17 cellular contexts compared by ENCODE assay signal in genomic region chr9:78438765-78439164, GRCh38.
DNase-seq lines count a peak whose midpoint lies in the region; TF ChIP-seq lines count a peak whose summit lies in the region.
"Had no signal": no experiment of that assay in that cellular context is flagged by ENCODE, and none has a peak within 500 bp of the region (broad histone marks: within the 10 kb centered on the region; RNA-seq: fewer than 3 reads in every experiment).

No MANE protein-coding gene starts in this region.

- no peak for DNase-seq in H9
- DNase-seq in WERI-Rb-1: no peak
- no peak for DNase-seq in retinal pigment epithelial cell (ENCODE audit: low read depth)
- no peak for DNase-seq in HPDE6-E6E7 (ENCODE audit: extremely low spot score)
- DNase-seq in LoVo (ENCODE audit: low spot score): no peak
- no peak for DNase-seq in esophagus squamous epithelium (lab: John Stamatoyannopoulos, UW)
- DNase-seq: GF-D8, NCI-H446 treated with DMSO at 0.1 percent for 48 hours had no signal

- no peak overlapping the region for H4K8ac ChIP-seq in H9 (replicated peaks; ENCODE audit: insufficient read length, low read depth, low read length)

- peaks cover 50 to 57% of the 10 kb centered on the region in 2 experiments for H3K4me1 Mint-ChIP-seq in H9
- H3K4me1 Mint-ChIP-seq: activated B cell treated with CpG ODN at 0.5 μM for 24 hours had no signal

- no peak overlapping the region for H3K4me2 ChIP-seq in H9 (ENCODE audit: insufficient read depth, insufficient read length, low read length)

- H3K56ac ChIP-seq in H9 (ENCODE audit: insufficient read length, low read depth, low read length): no peak overlapping the region

- H3K27me3 Mint-ChIP-seq in H9 (ENCODE audit: low read depth): no peaks in the 10 kb centered on the region

- H4K5ac ChIP-seq in H9 (ENCODE audit: insufficient read length, low read depth, low read length): no peak overlapping the region

- H3K4ac ChIP-seq in H9 (ENCODE audit: low read depth, low read length): no peak overlapping the region

- no peaks in the 10 kb centered on the region for H3K79me2 ChIP-seq in H9 (ENCODE audit: insufficient read depth, low read length)

- H4K20me1 ChIP-seq in H9 (ENCODE audit: control insufficient read depth, insufficient read depth, insufficient read length): no peaks in the 10 kb centered on the region

- no peak overlapping the region for H4K91ac ChIP-seq in H9 (ENCODE audit: insufficient read length, low read depth, low read length)

- no peaks in the 10 kb centered on the region for H3K23me2 ChIP-seq in H9 (ENCODE audit: insufficient read length, low read depth, low read length, poor library complexity, severe bottlenecking)

- no CpG with 5 or more reads among the region's 9 CpGs for WGBS in H9 (ENCODE audit: extremely low coverage, insufficient read length, low lambda C conversion rate)
- WGBS in esophagus squamous epithelium, 2 donors: 51 to 57% methylated on average over 8 to 9 of the region's 9 CpGs

- intact Hi-C loops in esophagus squamous epithelium (cut with DNase I): no loop called here

- no peak overlapping the region for H3K14ac ChIP-seq in H9 (ENCODE audit: insufficient read depth, low read length)

- no peak overlapping the region for H2BK15ac ChIP-seq in H9 (ENCODE audit: low read depth, low read length)

- H3K27me3 ChIP-seq in H9 (ENCODE audit: insufficient read depth, low read length): no peaks in the 10 kb centered on the region; the same call in 1 of the 2 replicates
- no peaks in the 10 kb centered on the region for H3K27me3 ChIP-seq in WERI-Rb-1 (ENCODE audit: insufficient read depth, low read depth, severe bottlenecking)
- H3K27me3 ChIP-seq in iPS-18a (ENCODE audit: control insufficient read depth, insufficient read depth, low read length): no peaks in the 10 kb centered on the region
- peaks cover 0 to 25% (median 0%) of the 10 kb centered on the region in 4 donors for H3K27me3 ChIP-seq in esophagus squamous epithelium
- H3K27me3 ChIP-seq: pancreas, stomach had no signal

- no peak overlapping the region for H2BK120ac ChIP-seq in H9 (ENCODE audit: low read depth, low read length, poor library complexity, severe bottlenecking)

- no peak overlapping the region for H2BK12ac ChIP-seq in H9 (ENCODE audit: insufficient read length, low read depth, low read length)

- H3K4me1 ChIP-seq in H9 (ENCODE audit: insufficient read depth, low read length): peaks cover 2% of the 10 kb centered on the region; the same call in 1 of the 2 replicates
- peaks cover 36% of the 10 kb centered on the region for H3K4me1 ChIP-seq in iPS-18a (ENCODE audit: control insufficient read depth, low read depth, low read length)
- H3K4me1 ChIP-seq in esophagus squamous epithelium: peaks cover 0 to 11% (median 6%) of the 10 kb centered on the region in 3 donors
- H3K4me1 ChIP-seq: pancreas had no signal

- H2BK5ac ChIP-seq in H9 (ENCODE audit: insufficient read length, low read length): no peak overlapping the region

- peaks cover 6 to 15% (median 7%) of the 10 kb centered on the region in 3 experiments for H3K36me3 Mint-ChIP-seq in H9 (ENCODE audit: insufficient read depth in 1 of 3, low read depth in 3 of 3)

- peak overlapping the region in 1 of 2 experiments; percentile 25; a peak in 1 of 5 replicates for H3K4me3 Mint-ChIP-seq in H9
- H3K4me3 Mint-ChIP-seq: activated B cell treated with CpG ODN at 0.5 μM for 24 hours; activated CD8-positive, alpha-beta T cell treated with anti-CD3 and anti-CD28 coated beads for 36 hours; activated T-cell treated with anti-CD3 and anti-CD28 coated beads, Interleukin-2, amount 50 U/mL, for 4 hours; T-helper 1 cell treated with Interleukin-12 subunit alpha and Interleukin-12 subunit beta and Interleukin-4 antibody, amounts not matched to agents 30 μg/mL and 1 μg/mL, for 36 hours had no signal

- H2AFZ ChIP-seq in H9 (ENCODE audit: low read length): no peak overlapping the region

- H2BK20ac ChIP-seq in H9 (ENCODE audit: low read depth, low read length, poor library complexity, severe bottlenecking): no peak overlapping the region

- TF ChIP-seq CTCF in H9 (conservative IDR thresholded peaks at IDR 0.05): no peak
- no peak for TF ChIP-seq CTCF in WERI-Rb-1 (IDR thresholded peaks at IDR 0.05; ENCODE audit: low read depth, low read length)
- TF ChIP-seq CTCF in retinal pigment epithelial cell (conservative IDR thresholded peaks at IDR 0.05; ENCODE audit: low read depth, low read length): no peak
- no peak for TF ChIP-seq CTCF in esophagus squamous epithelium (IDR thresholded peaks at IDR 0.05)

- H3K36me3 ChIP-seq in WERI-Rb-1: no peaks in the 10 kb centered on the region
- H3K36me3 ChIP-seq in iPS-18a (ENCODE audit: control insufficient read depth, low read depth, low read length): no peaks in the 10 kb centered on the region
- H3K36me3 ChIP-seq in esophagus squamous epithelium: no peaks in the 10 kb centered on the region
- H3K36me3 ChIP-seq: pancreas, stomach had no signal

- no peak overlapping the region for H3K27ac ChIP-seq in H9 (ENCODE audit: insufficient read length, low read depth, low read length)
- no peak overlapping the region for H3K27ac ChIP-seq in WERI-Rb-1
- H3K27ac ChIP-seq in iPS-18a (ENCODE audit: low read length): no peak overlapping the region
- H3K27ac ChIP-seq in esophagus squamous epithelium: no peak overlapping the region
- H3K27ac ChIP-seq: pancreas had no signal

- H3K4me3 ChIP-seq in WERI-Rb-1 (ENCODE audit: low read depth, low read length) (peak overlapping the region; percentile 15), iPS-18a (ENCODE audit: low read length) (peak overlapping the region; percentile 32), retinal pigment epithelial cell (ENCODE audit: low read length) (peak overlapping the region; percentile 30), esophagus squamous epithelium (no peak overlapping the region)
- H3K4me3 ChIP-seq: GM12878, mucosa of descending colon, pancreas, stomach had no signal

- no peak overlapping the region for H2AK5ac ChIP-seq in H9 (ENCODE audit: insufficient read length, low read length)

- no peak overlapping the region for H3T11ph ChIP-seq in H9 (ENCODE audit: low read length)

- no peak for TF ChIP-seq POLR2A in esophagus squamous epithelium (IDR thresholded peaks at IDR 0.05)

- H3K79me1 ChIP-seq in H9 (ENCODE audit: insufficient read depth, low read depth, low read length, poor library complexity, severe bottlenecking): no peaks in the 10 kb centered on the region

- no peak overlapping the region for H3K9ac ChIP-seq in H9 (ENCODE audit: extremely low read depth, insufficient read length, low read length)
- no peak overlapping the region for H3K9ac ChIP-seq in iPS-18a (ENCODE audit: low read length)

- H3K23ac ChIP-seq in H9 (ENCODE audit: insufficient read length, low read depth, low read length): no peak overlapping the region

- H3K27ac Mint-ChIP-seq in H9: peak overlapping the region; percentile 68 to 97 (median 94); a peak in 5 of 7 replicates
- H3K27ac Mint-ChIP-seq: activated B cell treated with CpG ODN at 0.5 μM for 24 hours; activated CD8-positive, alpha-beta T cell treated with anti-CD3 and anti-CD28 coated beads for 36 hours; T-helper 1 cell treated with Interleukin-12 subunit alpha and Interleukin-12 subunit beta and Interleukin-4 antibody, amounts not matched to agents 30 μg/mL and 1 μg/mL, for 36 hours had no signal

- H3K9me3 ChIP-seq in H9 (ENCODE audit: control insufficient read depth, low read depth, low read length) (no peaks in the 10 kb centered on the region), WERI-Rb-1 (ENCODE audit: severe bottlenecking) (no peaks in the 10 kb centered on the region), iPS-18a (ENCODE audit: control insufficient read depth, low read depth, low read length) (no peaks in the 10 kb centered on the region), esophagus squamous epithelium (no peaks in the 10 kb centered on the region)
- H3K9me3 ChIP-seq: mucosa of descending colon, pancreas, stomach had no signal

- H3K18ac ChIP-seq in H9 (ENCODE audit: insufficient read length, low read depth, low read length): no peak overlapping the region

- H3K9me3 Mint-ChIP-seq in H9: peaks cover 4 to 13% of the 10 kb centered on the region in 2 experiments
- H3K9me3 Mint-ChIP-seq: activated B cell treated with CpG ODN at 0.5 μM for 24 hours; activated CD8-positive, alpha-beta T cell treated with anti-CD3 and anti-CD28 coated beads for 36 hours; activated T-cell treated with anti-CD3 and anti-CD28 coated beads, Interleukin-2, amount 50 U/mL, for 4 hours; T-helper 1 cell treated with Interleukin-12 subunit alpha and Interleukin-12 subunit beta and Interleukin-4 antibody, amounts not matched to agents 30 μg/mL and 1 μg/mL, for 36 hours had no signal

Comparison
In these comparisons a context has a peak if more than half of its experiments do, and no peak if none do; other contexts are left out.
1. H3K4me3 ChIP-seq: peak in WERI-Rb-1 (single experiment), iPS-18a (single experiment) and retinal pigment epithelial cell (single experiment); none in esophagus squamous epithelium (0 of 4).